ENCODE assay signal across 8 cellular contexts in the genomic region with DNA sequence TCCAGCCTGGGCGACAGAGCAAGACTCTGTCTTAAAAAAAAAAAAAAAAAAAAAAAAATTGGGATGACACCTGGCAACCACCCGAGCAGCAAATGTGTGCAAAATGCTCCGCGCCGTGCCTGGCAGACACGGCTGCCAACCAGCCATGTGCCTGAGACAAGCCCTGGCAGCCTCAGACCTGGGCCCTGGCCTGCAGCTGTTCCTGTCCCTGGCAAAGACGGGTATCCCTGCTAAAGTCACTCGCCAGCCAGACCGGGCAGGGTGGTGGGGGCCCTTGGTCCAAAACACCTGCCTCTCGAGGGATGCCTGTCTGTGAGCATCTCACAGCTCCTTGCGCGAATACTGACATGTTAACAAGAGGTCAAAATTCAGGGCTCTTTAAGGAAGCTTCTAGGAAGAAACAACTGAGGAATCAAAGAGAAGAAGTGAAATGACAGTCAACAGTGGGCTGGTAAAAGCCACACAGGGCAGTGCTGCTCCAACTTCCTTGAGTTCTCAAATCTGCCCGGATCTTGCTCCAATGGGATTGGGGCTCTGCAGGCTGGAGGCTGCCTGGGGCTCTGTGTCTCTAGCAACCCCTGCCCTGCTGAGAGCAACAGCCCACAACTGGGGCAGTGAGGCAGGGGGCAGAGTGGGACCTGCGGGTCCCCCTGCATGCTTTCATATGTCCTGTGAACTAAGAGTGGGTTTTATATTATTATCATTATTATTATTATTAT. TPM values are rescaled to one million over a fixed set of nuclear protein-coding genes. Genes with fewer than 3 reads are reported as not detected.
DNase-seq lines count a peak whose midpoint lies in the region; ATAC-seq lines count a peak whose summit lies in the region.

No MANE protein-coding gene starts in this region.

- peak overlapping the region; percentile 56 to 85 (median 68) for H3K27ac Mint-ChIP-seq in immature natural killer cell
- peak overlapping the region; percentile 82 for H3K27ac Mint-ChIP-seq in stimulated activated effector memory CD8-positive, alpha-beta T cell treated with anti-CD3 and anti-CD28 coated beads, Interleukin-12 subunit alpha, Interleukin-12 subunit beta, amount 100 ng/mL, for 72 hours

- peak; percentile 19 for DNase-seq in activated T-cell treated with anti-CD3 and anti-CD28 coated beads, Interleukin-2, amount 50 U/mL, for 1 hour
- DNase-seq in activated T-cell treated with anti-CD3 and anti-CD28 coated beads for 4 hours (no peak), cerebellar cortex (ENCODE audit: low spot score) (peak; percentile 79), immature natural killer cell (no peak), NCI-H2081 (lab: John Stamatoyannopoulos, UW) (no peak)
- no peak for DNase-seq in stimulated activated effector memory CD8-positive, alpha-beta T cell treated with anti-CD3 and anti-CD28 coated beads, Interleukin-12 subunit alpha, Interleukin-12 subunit beta, amount 100 ng/mL, for 72 hours (ENCODE audit: low spot score in 2 of 2)

- peak overlapping the region in 1 of 5 donors; percentile 86 for H3K4me3 Mint-ChIP-seq in immature natural killer cell
- peak overlapping the region; percentile 19 for H3K4me3 Mint-ChIP-seq in stimulated activated effector memory CD8-positive, alpha-beta T cell treated with anti-CD3 and anti-CD28 coated beads, Interleukin-12 subunit alpha, Interleukin-12 subunit beta, amount 100 ng/mL, for 72 hours

- H3K9me3 Mint-ChIP-seq in immature natural killer cell = no peaks in the 10 kb centered on the region
- no peaks in the 10 kb centered on the region for H3K9me3 Mint-ChIP-seq in stimulated activated effector memory CD8-positive, alpha-beta T cell treated with anti-CD3 and anti-CD28 coated beads, Interleukin-12 subunit alpha, Interleukin-12 subunit beta, amount 100 ng/mL, for 72 hours

- H3K4me1 Mint-ChIP-seq in immature natural killer cell = peaks cover 26 to 38% of the 10 kb centered on the region in 2 donors
- peaks cover 44% of the 10 kb centered on the region for H3K4me1 Mint-ChIP-seq in stimulated activated effector memory CD8-positive, alpha-beta T cell treated with anti-CD3 and anti-CD28 coated beads, Interleukin-12 subunit alpha, Interleukin-12 subunit beta, amount 100 ng/mL, for 72 hours

- peaks cover 0 to 11% (median 8%) of the 10 kb centered on the region in 3 donors for H3K27me3 Mint-ChIP-seq in immature natural killer cell (ENCODE audit: low read depth in 3 of 3)

- no peak for ATAC-seq in stimulated activated effector memory CD8-positive, alpha-beta T cell treated with anti-CD3 and anti-CD28 coated beads, Interleukin-12 subunit alpha, Interleukin-12 subunit beta, amount 100 ng/mL, for 72 hours
- no peak for ATAC-seq in HG02870 (IDR thresholded peaks at IDR 0.05; ENCODE audit: unreplicated experiment)
- no peak for ATAC-seq in GM19395 (IDR thresholded peaks at IDR 0.05; ENCODE audit: unreplicated experiment)

- H3K36me3 Mint-ChIP-seq in immature natural killer cell = peaks cover 3 to 12% (median 7%) of the 10 kb centered on the region in 3 donors
- peaks cover 97% of the 10 kb centered on the region for H3K36me3 Mint-ChIP-seq in stimulated activated effector memory CD8-positive, alpha-beta T cell treated with anti-CD3 and anti-CD28 coated beads, Interleukin-12 subunit alpha, Interleukin-12 subunit beta, amount 100 ng/mL, for 72 hours

RNA-seq across cellular contexts. Expression of a gene that starts 53.4 kb away (rescaled TPM):
- polyA plus RNA-seq in immature natural killer cell = 10 to 100 TPM; 45.4 to 56.5 (median 52.0) TPM

RNA-seq across cellular contexts. Expression of a gene that starts 58.7 kb away (rescaled TPM):
- 100 to 1,000 TPM in 2 of 3 donors, 10 to 100 TPM in 1; 94.2 to 141 (median 119) TPM for polyA plus RNA-seq in immature natural killer cell

Comparison
In these comparisons a context has a peak if more than half of its experiments do, and no peak if none do; other contexts are left out.
1. DNase-seq: peak in activated T-cell treated with anti-CD3 and anti-CD28 coated beads, Interleukin-2, amount 50 U/mL, for 1 hour (single experiment) and cerebellar cortex (single experiment); none in activated T-cell treated with anti-CD3 and anti-CD28 coated beads for 4 hours (single experiment), immature natural killer cell (0 of 3), stimulated activated effector memory CD8-positive, alpha-beta T cell treated with anti-CD3 and anti-CD28 coated beads, Interleukin-12 subunit alpha, Interleukin-12 subunit beta, amount 100 ng/mL, for 72 hours (0 of 2) and NCI-H2081 (0 of 2).